8 cellular contexts compared by ENCODE assay signal in the genomic region with DNA sequence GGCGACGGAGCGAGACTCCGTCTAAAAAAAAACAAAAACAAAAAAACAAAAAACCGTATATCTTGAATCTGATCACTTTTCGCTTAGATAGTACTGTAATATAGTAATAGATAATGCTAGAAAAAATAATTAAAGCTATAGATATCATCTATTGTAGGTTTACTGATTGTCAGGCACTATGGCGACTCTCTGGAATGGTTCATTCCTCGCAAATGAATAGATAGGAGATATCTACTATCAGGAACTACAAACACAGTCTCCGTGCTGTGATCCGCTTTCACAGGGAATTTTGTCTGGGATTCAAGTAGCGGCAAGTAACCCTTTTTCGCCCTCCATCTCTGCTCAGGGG. TPM values are rescaled to one million over a fixed set of nuclear protein-coding genes. Genes with fewer than 3 reads are reported as not detected.
DNase-seq lines count a peak whose midpoint lies in the region; FAIRE-seq and TF ChIP-seq lines count a peak whose summit lies in the region.

No MANE protein-coding gene starts in this region.

- peak overlapping the region in 1 of 3 experiments; percentile 8; a peak in 1 of 7 replicates for H3K27ac Mint-ChIP-seq in H9
- peak overlapping the region; percentile 95 for H3K27ac Mint-ChIP-seq in activated CD4-positive, alpha-beta memory T cell treated with anti-CD3 and anti-CD28 coated beads for 36 hours

- no peak overlapping the region for H2BK20ac ChIP-seq in H9 (ENCODE audit: low read depth, low read length, poor library complexity, severe bottlenecking)

- H3K79me2 ChIP-seq in H9 (ENCODE audit: insufficient read depth, low read length) (no peaks in the 10 kb centered on the region), hepatocyte (no peaks in the 10 kb centered on the region)

- H2BK12ac ChIP-seq in H9 (ENCODE audit: insufficient read length, low read depth, low read length), result no peak overlapping the region

- H3K9me2 ChIP-seq in hepatocyte (replicated peaks; ENCODE audit: insufficient read depth), result no peaks in the 10 kb centered on the region

- no peak for DNase-seq in H9
- DNase-seq in activated CD4-positive, alpha-beta memory T cell treated with anti-CD3 and anti-CD28 coated beads for 36 hours, result no peak
- no peak for DNase-seq in hepatocyte (ENCODE audit: low spot score)
- DNase-seq in stimulated activated CD4-positive, alpha-beta T cell treated with anti-CD3 and anti-CD28 coated beads, Interleukin-2, amount 100 ng/mL, for 24 hours, result no peak
- no peak for DNase-seq in RCC 7860 (ENCODE audit: low spot score)
- DNase-seq in stimulated activated CD4-positive, alpha-beta T cell treated with anti-CD3 and anti-CD28 coated beads, Interleukin-12 subunit alpha, Interleukin-12 subunit beta, amount 100 ng/mL, for 4 hours, result no peak
- no peak for DNase-seq in activated CD4-positive, alpha-beta T cell treated with anti-CD3 and anti-CD28 coated beads for 4 hours

- CTCF ChIA-PET in activated CD4-positive, alpha-beta memory T cell treated with anti-CD3 and anti-CD28 coated beads for 36 hours (lab: Charles Lee), result interaction anchor here (4.5 kb wide), 1 partner anchor 13 kb away, joined by 24 read pairs; no protein-coding TSS in a partner anchor

- TF ChIP-seq CTCF in H9 (conservative IDR thresholded peaks at IDR 0.05), result no peak
- TF ChIP-seq CTCF in hepatocyte (IDR thresholded peaks at IDR 0.05; ENCODE audit: poor library complexity), result no peak

- H3K4me1 ChIP-seq in H9 (ENCODE audit: insufficient read depth, low read length), result no peaks in the 10 kb centered on the region
- H3K4me1 ChIP-seq in hepatocyte (ENCODE audit: insufficient read depth), result peaks cover 6% of the 10 kb centered on the region

- peaks cover 10% of the 10 kb centered on the region in 2 experiments for H3K4me1 Mint-ChIP-seq in H9
- peaks cover 27% of the 10 kb centered on the region for H3K4me1 Mint-ChIP-seq in activated CD4-positive, alpha-beta memory T cell treated with anti-CD3 and anti-CD28 coated beads for 36 hours (ENCODE audit: low read depth)

- no peak overlapping the region for H3K56ac ChIP-seq in H9 (ENCODE audit: insufficient read length, low read depth, low read length)

- H4K91ac ChIP-seq in H9 (ENCODE audit: insufficient read length, low read depth, low read length), result no peak overlapping the region

- no peak overlapping the region for H2AK5ac ChIP-seq in H9 (ENCODE audit: insufficient read length, low read length)

- no peak for FAIRE-seq in RCC 7860 (lab: Jason Lieb, UNC)

- H4K5ac ChIP-seq in H9 (ENCODE audit: insufficient read length, low read depth, low read length), result no peak overlapping the region

- H4K20me1 ChIP-seq in H9 (ENCODE audit: control insufficient read depth, insufficient read depth, insufficient read length) (no peaks in the 10 kb centered on the region), hepatocyte (ENCODE audit: insufficient read depth, poor library complexity, severe bottlenecking) (no peaks in the 10 kb centered on the region)

- H3K9me3 ChIP-seq in H9 (ENCODE audit: control insufficient read depth, low read depth, low read length), result no peaks in the 10 kb centered on the region
- no peaks in the 10 kb centered on the region for H3K9me3 ChIP-seq in hepatocyte (ENCODE audit: low read depth)

- H3K27me3 ChIP-seq in H9 (ENCODE audit: insufficient read depth, low read length) (no peaks in the 10 kb centered on the region), hepatocyte (no peaks in the 10 kb centered on the region)

- H3K79me1 ChIP-seq in H9 (ENCODE audit: insufficient read depth, low read depth, low read length, poor library complexity, severe bottlenecking), result no peaks in the 10 kb centered on the region

- H3K14ac ChIP-seq in H9 (ENCODE audit: insufficient read depth, low read length), result no peak overlapping the region

- no peaks in the 10 kb centered on the region for H3K36me3 ChIP-seq in hepatocyte (replicated peaks; ENCODE audit: insufficient read depth, low read depth)

- H3K4me3 ChIP-seq in hepatocyte (peak overlapping the region; percentile 14), skin epidermis (peak overlapping the region; percentile 55 to 91 (median 63))

- H3K9ac ChIP-seq in H9 (ENCODE audit: extremely low read depth, insufficient read length, low read length), result no peak overlapping the region

- H2AFZ ChIP-seq in H9 (ENCODE audit: low read length) (peak overlapping the region; percentile 33), hepatocyte (peak overlapping the region; percentile 99)

- H3T11ph ChIP-seq in H9 (ENCODE audit: low read length), result no peak overlapping the region

- POLR2A ChIA-PET in activated CD4-positive, alpha-beta memory T cell treated with anti-CD3 and anti-CD28 coated beads for 36 hours (lab: Charles Lee), result interaction anchor here (0.6 to 1.4 kb wide), 3 partner anchors 165 to 773 kb away, joined by 3 to 4 read pairs (median 4); no protein-coding TSS in a partner anchor

- peak overlapping the region; percentile 90 to 95 for H3K4me3 Mint-ChIP-seq in H9
- H3K4me3 Mint-ChIP-seq in activated CD4-positive, alpha-beta memory T cell treated with anti-CD3 and anti-CD28 coated beads for 36 hours, result peak overlapping the region; percentile 88

- H3K27me3 Mint-ChIP-seq in H9 (ENCODE audit: low read depth), result peaks cover 3% of the 10 kb centered on the region
- no peaks in the 10 kb centered on the region for H3K27me3 Mint-ChIP-seq in activated CD4-positive, alpha-beta memory T cell treated with anti-CD3 and anti-CD28 coated beads for 36 hours

- H3K27ac ChIP-seq in H9 (ENCODE audit: insufficient read length, low read depth, low read length) (no peak overlapping the region), hepatocyte (peak overlapping the region; percentile 99), skin epidermis (peak overlapping the region in 20 of 21 experiments; percentile 86 to 96 (median 92))

- peak overlapping the region; percentile 58 for H3K4me2 ChIP-seq in H9 (ENCODE audit: insufficient read depth, insufficient read length, low read length)
- H3K4me2 ChIP-seq in hepatocyte, result peak overlapping the region; percentile 85

- no peak overlapping the region for H3K23ac ChIP-seq in H9 (ENCODE audit: insufficient read length, low read depth, low read length)

- peaks cover 0 to 1% of the 10 kb centered on the region in 2 experiments; a peak in 2 of 5 replicates for H3K9me3 Mint-ChIP-seq in H9
- H3K9me3 Mint-ChIP-seq in activated CD4-positive, alpha-beta memory T cell treated with anti-CD3 and anti-CD28 coated beads for 36 hours, result no peaks in the 10 kb centered on the region

- H3K23me2 ChIP-seq in H9 (ENCODE audit: insufficient read length, low read depth, low read length, poor library complexity, severe bottlenecking), result peaks cover 7% of the 10 kb centered on the region

- H3K4ac ChIP-seq in H9 (ENCODE audit: low read depth, low read length), result no peak overlapping the region

- H2BK5ac ChIP-seq in H9 (ENCODE audit: insufficient read length, low read length), result no peak overlapping the region

- H2BK120ac ChIP-seq in H9 (ENCODE audit: low read depth, low read length, poor library complexity, severe bottlenecking), result no peak overlapping the region

- no peak overlapping the region for H2BK15ac ChIP-seq in H9 (ENCODE audit: low read depth, low read length)

- H3K18ac ChIP-seq in H9 (ENCODE audit: insufficient read length, low read depth, low read length), result no peak overlapping the region

- no CpG with 5 or more reads among the region's 12 CpGs for WGBS in H9 (ENCODE audit: extremely low coverage, insufficient read length, low lambda C conversion rate)
- 46% methylated on average over 11 of the region's 12 CpGs for WGBS in hepatocyte (ENCODE audit: low lambda C conversion rate, missing lambda C conversion rate)

- no peaks in the 10 kb centered on the region; a peak in 1 of 7 replicates for H3K36me3 Mint-ChIP-seq in H9 (ENCODE audit: insufficient read depth in 1 of 3, low read depth in 3 of 3)
- H3K36me3 Mint-ChIP-seq in activated CD4-positive, alpha-beta memory T cell treated with anti-CD3 and anti-CD28 coated beads for 36 hours, result no peaks in the 10 kb centered on the region

- no peak overlapping the region for H4K8ac ChIP-seq in H9 (replicated peaks; ENCODE audit: insufficient read length, low read depth, low read length)

- intact Hi-C loops in activated CD4-positive, alpha-beta memory T cell treated with anti-CD3 and anti-CD28 coated beads for 36 hours (cut with micrococcal nuclease), result loop anchor here (1.0 to 10.0 kb wide), 6 partner anchors 138 to 774 kb away; a partner anchor contains a TSS

RNA-seq across cellular contexts. Expression of a gene that starts 0.3 kb away (rescaled TPM):
- total RNA-seq in H9 (2021) (0.72 TPM in 1 of 2 replicates, not detected in the other), hepatocyte (not detected in 2 replicates)
- total RNA-seq in activated CD4-positive, alpha-beta memory T cell treated with anti-CD3 and anti-CD28 coated beads for 36 hours, result 1 to 10 TPM in 1 of 2 experiments, under 1 TPM in 1; 0.95 to 1.4 TPM
- 0.27 and 2.1 TPM in 2 replicates for polyA plus RNA-seq in hepatocyte

RNA-seq across cellular contexts. Expression of a gene that starts 5.0 kb away (rescaled TPM):
- total RNA-seq in H9 (2021) (11.9 and 15.2 TPM in 2 replicates), hepatocyte (7.8 and 11.8 TPM in 2 replicates)
- total RNA-seq in activated CD4-positive, alpha-beta memory T cell treated with anti-CD3 and anti-CD28 coated beads for 36 hours, result 10 to 100 TPM; 17.2 to 18.3 TPM
- polyA plus RNA-seq in hepatocyte, result 7.9 and 8.0 TPM in 2 replicates
